Comparison of ENCODE assay signal across 8 cellular contexts in the genomic region with DNA sequence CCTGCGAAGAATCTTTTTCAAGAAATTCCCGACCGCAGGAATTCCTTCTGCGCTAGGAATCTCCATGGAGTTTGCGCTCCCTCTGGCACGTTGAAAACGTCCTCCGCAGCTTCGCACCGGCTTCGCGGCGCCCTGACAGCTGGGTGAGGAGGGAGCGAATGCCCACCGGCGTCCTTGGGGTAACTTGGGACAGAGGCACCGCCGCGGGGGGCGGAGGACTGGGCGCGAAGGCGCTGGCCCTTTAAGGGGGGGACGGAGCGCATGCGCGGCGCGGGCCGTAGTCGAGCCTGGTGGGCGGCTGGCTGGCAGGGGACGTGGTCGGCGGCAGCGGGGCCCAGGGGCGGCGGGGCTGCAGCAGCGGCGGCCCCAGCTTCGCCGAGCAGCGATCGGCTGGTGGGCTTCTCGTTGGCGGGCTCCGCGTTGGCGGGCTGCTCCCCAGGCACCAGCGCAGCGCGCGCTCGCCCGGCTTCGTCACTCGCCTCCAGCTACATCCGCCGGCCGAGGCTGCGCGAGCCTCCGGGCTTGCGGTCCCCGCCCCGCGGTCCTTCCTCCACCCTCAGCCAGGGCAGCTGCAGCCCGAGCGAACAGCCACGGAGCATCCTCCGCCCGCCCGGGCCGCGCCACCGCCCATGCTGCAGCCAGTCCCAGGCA. TPM values are rescaled to one million over a fixed set of nuclear protein-coding genes. Genes with fewer than 3 reads are reported as not detected.
A peak's percentile ranks its signal among the peaks of the same experiment; 100 is the strongest.
DNase-seq lines count a peak whose midpoint lies in the region; ATAC-seq and TF ChIP-seq lines count a peak whose summit lies in the region.

A gene (plus strand): TSS at position 271 of the 651 bp plus-strand sequence. CDS start 1,354 bp downstream, outside the sequence.

- H3K4me1 Mint-ChIP-seq in endothelial cell (ENCODE audit: unreplicated experiment), result peaks cover 48% of the 10 kb centered on the region

- H3K27ac ChIP-seq in mesenchymal stem cell (ENCODE audit: low read length, poor library complexity, severe bottlenecking), result no peak within 1 kb of the TSS

- H2BK5ac ChIP-seq in mesenchymal stem cell (ENCODE audit: low read depth, low read length, poor library complexity, severe bottlenecking), result no peak within 1 kb of the TSS

- peak within 1 kb of the TSS; percentile 80 to 83 for H3K4me3 ChIP-seq in mesenchymal stem cell (ENCODE audit: insufficient read depth in 1 of 2, low read depth in 1 of 2, low read length in 2 of 2)

- peak within 1 kb of the TSS; percentile 33 for H2AK5ac ChIP-seq in mesenchymal stem cell (ENCODE audit: low read length, severe bottlenecking)

- peaks cover 22% of the 10 kb centered on the region for H3K36me3 Mint-ChIP-seq in endothelial cell (ENCODE audit: low read depth, unreplicated experiment)

- peak within 1 kb of the TSS; percentile 99 for H3K4me2 ChIP-seq in mesenchymal stem cell (ENCODE audit: low read length, poor library complexity, severe bottlenecking)

- DNase-seq in SKM-1 treated with dmso at 0.1 percent for 144 hours (lab: John Stamatoyannopoulos, UW; ENCODE audit: unreplicated experiment) (peak; percentile 17), SKM-1 (lab: John Stamatoyannopoulos, UW; ENCODE audit: unreplicated experiment) (no peak), NCI-H226 (peak; percentile 72), activated T-cell treated with anti-CD3 and anti-CD28 coated beads for 1 hour (ENCODE audit: low read depth) (peak; percentile 21), endothelial cell (ENCODE audit: low spot score) (peak; percentile 68), mesenchymal stem cell (peak; percentile 78)
- DNase-seq in stimulated activated CD8-positive, alpha-beta memory T cell treated with anti-CD3 and anti-CD28 coated beads, Interleukin-15, amount 100 ng/mL, for 1 hour (ENCODE audit: low read depth), result peak; percentile 15

- H3K4me1 ChIP-seq in mesenchymal stem cell (ENCODE audit: control insufficient read depth, insufficient read depth, low read depth, low read length), result peaks cover 19% of the 10 kb centered on the region

- TF ChIP-seq CTCF in endothelial cell (IDR thresholded peaks at IDR 0.05; ENCODE audit: unreplicated experiment), result no peak

- peak within 1 kb of the TSS; percentile 84 for H2AFZ ChIP-seq in mesenchymal stem cell (ENCODE audit: low read depth, low read length)

- peak within 1 kb of the TSS in 1 of 2 experiments; percentile 74 for H3K23ac ChIP-seq in mesenchymal stem cell (ENCODE audit: low read length in 2 of 2)

- peak; percentile 83 for ATAC-seq in HG02943 (IDR thresholded peaks at IDR 0.05; ENCODE audit: low read depth, unreplicated experiment)

- no peaks in the 10 kb centered on the region for H3K9me3 Mint-ChIP-seq in endothelial cell (ENCODE audit: unreplicated experiment)

- H3K79me1 ChIP-seq in mesenchymal stem cell (replicated peaks; ENCODE audit: low read length, poor library complexity, severe bottlenecking), result peaks cover 8% of the 10 kb centered on the region

- no peaks in the 10 kb centered on the region for H3K9me3 ChIP-seq in mesenchymal stem cell (ENCODE audit: control insufficient read depth, low read length)

- peak within 1 kb of the TSS; percentile 96 for H4K8ac ChIP-seq in mesenchymal stem cell (ENCODE audit: low read length)

- H3K14ac ChIP-seq in mesenchymal stem cell (ENCODE audit: low read length in 2 of 2), result peak within 1 kb of the TSS in 1 of 2 experiments; percentile 95

- peak within 1 kb of the TSS; percentile 97 for H3K4me3 Mint-ChIP-seq in endothelial cell (ENCODE audit: unreplicated experiment)

- H2BK15ac ChIP-seq in mesenchymal stem cell (ENCODE audit: low read depth, poor library complexity, severe bottlenecking), result peak within 1 kb of the TSS; percentile 92

- H3K18ac ChIP-seq in mesenchymal stem cell (ENCODE audit: low read depth in 1 of 2, low read length in 2 of 2), result peak within 1 kb of the TSS; percentile 90 to 95

- peak within 1 kb of the TSS; percentile 79 for H3K4ac ChIP-seq in mesenchymal stem cell (ENCODE audit: low read depth in 1 of 2, low read length in 2 of 2)

- H3K9ac ChIP-seq in mesenchymal stem cell (ENCODE audit: low read length), result peak within 1 kb of the TSS; percentile 91

- peak within 1 kb of the TSS; percentile 84 for H3K27ac Mint-ChIP-seq in endothelial cell (ENCODE audit: unreplicated experiment)

- peaks cover 0 to 4% of the 10 kb centered on the region in 2 experiments for H3K36me3 ChIP-seq in mesenchymal stem cell (ENCODE audit: control insufficient read depth in 1 of 2, insufficient read depth in 2 of 2, low read depth in 1 of 2, low read length in 2 of 2)

- peaks cover 13% of the 10 kb centered on the region for H3K27me3 Mint-ChIP-seq in endothelial cell (ENCODE audit: unreplicated experiment)

- under 1% methylated on average over 41 of the region's 76 CpGs for WGBS in mesenchymal stem cell

- peaks cover 0 to 13% of the 10 kb centered on the region in 2 experiments for H3K27me3 ChIP-seq in mesenchymal stem cell (ENCODE audit: control insufficient read depth in 1 of 2, insufficient read depth in 1 of 2, low read length in 2 of 2)

- H2BK120ac ChIP-seq in mesenchymal stem cell (ENCODE audit: low read depth, low read length), result peak within 1 kb of the TSS; percentile 94

- H4K91ac ChIP-seq in mesenchymal stem cell (ENCODE audit: low read length), result peak within 1 kb of the TSS; percentile 92

- peak within 1 kb of the TSS; percentile 42 to 75 for H2BK12ac ChIP-seq in mesenchymal stem cell (ENCODE audit: low read length in 2 of 2)

RNA-seq across cellular contexts. Expression of the gene that starts here (rescaled TPM):
- 166 TPM for total RNA-seq in endothelial cell (ENCODE audit: unreplicated experiment)
- polyA plus RNA-seq in mesenchymal stem cell (2013, experiment 1 of 2), result 22.2 TPM
- 21.4 TPM for polyA plus RNA-seq in mesenchymal stem cell (2013, experiment 2 of 2)
